23 cellular contexts compared by ENCODE assay signal in the genomic region with DNA sequence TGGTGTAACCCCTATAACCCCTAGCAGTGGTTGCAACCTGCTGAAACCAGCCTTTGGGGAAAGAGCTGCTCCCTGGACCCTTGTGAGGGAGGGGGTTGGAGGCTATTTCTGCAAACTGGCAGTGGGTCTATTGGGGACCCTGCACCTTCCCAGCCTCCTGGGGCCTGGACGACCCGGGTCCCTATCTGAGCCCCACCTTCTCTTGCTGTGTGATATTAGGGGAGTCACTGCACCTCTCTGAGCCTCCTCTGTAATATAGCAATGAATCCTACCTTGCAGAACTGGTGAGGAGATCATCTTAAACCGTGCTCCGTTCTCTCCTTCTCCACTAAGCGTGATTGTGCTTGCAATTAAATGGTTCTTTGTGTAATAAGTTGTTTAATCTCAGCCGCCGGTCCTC. TPM values are rescaled to one million over a fixed set of nuclear protein-coding genes. Genes with fewer than 3 reads are reported as not detected.
"Had no signal": no experiment of that assay in that cellular context is flagged by ENCODE, and none has a peak within 500 bp of the region (broad histone marks: within the 10 kb centered on the region; RNA-seq: fewer than 3 reads in every experiment).

No MANE protein-coding gene starts in this region.

- H3K36me3 ChIP-seq: esophagus muscularis mucosa, gastrocnemius medialis, heart right ventricle, left ventricle myocardium inferior, lower lobe of right lung, sigmoid colon, stomach, thoracic aorta, transverse colon had no signal

- H3K27ac ChIP-seq: dorsolateral prefrontal cortex, epithelial cell of prostate, esophagus muscularis mucosa, gastrocnemius medialis, heart right ventricle, left ventricle myocardium inferior, lower lobe of right lung, sigmoid colon, skin epidermis, stomach, thoracic aorta, transverse colon had no signal

- H3K4me1 Mint-ChIP-seq: nephron had no signal

- H3K36me3 Mint-ChIP-seq: memory B cell; mesothelial cell of epicardium; stimulated activated naive B cell treated with anti-CD40 and anti-IgM and Interleukin-4, amounts not matched to agents 10 μg/mL and 1 μg/mL and 100 μg/mL, for 72 hours had no signal

- H3K4me3 ChIP-seq: esophagus muscularis mucosa, gastrocnemius medialis, heart right ventricle, left ventricle myocardium inferior, lower lobe of right lung, sigmoid colon, skin epidermis, stomach, thoracic aorta, transverse colon had no signal

- DNase-seq: cortex of kidney had no signal

- H3K4me1 ChIP-seq: gastrocnemius medialis, left ventricle myocardium inferior had no signal

- H3K27ac Mint-ChIP-seq: memory B cell; mesothelial cell of epicardium; nephron; stimulated activated naive B cell treated with anti-CD40 and anti-IgM and Interleukin-4, amounts not matched to agents 10 μg/mL and 1 μg/mL and 100 μg/mL, for 72 hours had no signal

- H3K9me3 Mint-ChIP-seq: memory B cell; mesothelial cell of epicardium; stimulated activated naive B cell treated with anti-CD40 and anti-IgM and Interleukin-4, amounts not matched to agents 10 μg/mL and 1 μg/mL and 100 μg/mL, for 72 hours had no signal

- H3K9me3 ChIP-seq: esophagus muscularis mucosa, gastrocnemius medialis, left ventricle myocardium inferior, lower lobe of right lung, sigmoid colon, stomach, thoracic aorta, transverse colon had no signal

- H3K4me3 Mint-ChIP-seq: memory B cell; mesothelial cell of epicardium; nephron; stimulated activated naive B cell treated with anti-CD40 and anti-IgM and Interleukin-4, amounts not matched to agents 10 μg/mL and 1 μg/mL and 100 μg/mL, for 72 hours had no signal

RNA-seq across cellular contexts. Expression of a gene that starts 24.0 kb away (rescaled TPM):
- total RNA-seq: esophagus muscularis mucosa, fibroblast of villous mesenchyme, gastrocnemius medialis, heart right ventricle, left ventricle myocardium inferior, lower lobe of right lung, mucosa of gallbladder, myocyte, omental fat pad, pulmonary artery endothelial cell, sigmoid colon, thoracic aorta, transverse colon had no signal
- polyA plus RNA-seq: keratinocyte, sigmoid colon had no signal

RNA-seq across cellular contexts. Expression of a gene that starts 44.6 kb away (rescaled TPM):
- total RNA-seq: fibroblast of villous mesenchyme, myocyte, pulmonary artery endothelial cell had no signal
- polyA plus RNA-seq: keratinocyte had no signal
